In genomic region chr6:27234576-27234975, GRCh38 we compare ENCODE assay signal across 17 cellular contexts. TPM values are rescaled to one million over a fixed set of nuclear protein-coding genes. Genes with fewer than 3 reads are reported as not detected.
A peak's percentile ranks its signal among the peaks of the same experiment; 100 is the strongest.
DNase-seq lines count a peak whose midpoint lies in the region; ATAC-seq, FAIRE-seq and TF ChIP-seq lines count a peak whose summit lies in the region.
"Had no signal": no experiment of that assay in that cellular context is flagged by ENCODE, and none has a peak within 500 bp of the region (broad histone marks: within the 10 kb centered on the region; RNA-seq: fewer than 3 reads in every experiment).

No MANE protein-coding gene starts in this region.

- H3K9me3 Mint-ChIP-seq in Calu3 (ENCODE audit: low read depth, unreplicated experiment), result no peaks in the 10 kb centered on the region
- peaks cover 7% of the 10 kb centered on the region for H3K9me3 Mint-ChIP-seq in activated naive CD8-positive, alpha-beta T cell treated with anti-CD3 and anti-CD28 coated beads, Interleukin-2, amount 10 ng/mL, durations not matched to agents 7 days and 5 days

- H3K4me1 ChIP-seq in HUES64 (ENCODE audit: insufficient read depth, low read length), result peaks cover 6% of the 10 kb centered on the region; the same call in 1 of the 2 replicates
- peaks cover 18% of the 10 kb centered on the region for H3K4me1 ChIP-seq in keratinocyte (ENCODE audit: control insufficient read depth, extremely low read depth, insufficient read depth, low read length)

- no peaks in the 10 kb centered on the region for H3K27me3 Mint-ChIP-seq in Calu3 (ENCODE audit: unreplicated experiment)
- peaks cover 70% of the 10 kb centered on the region for H3K27me3 Mint-ChIP-seq in activated naive CD8-positive, alpha-beta T cell treated with anti-CD3 and anti-CD28 coated beads, Interleukin-2, amount 10 ng/mL, durations not matched to agents 7 days and 5 days

- H3K27ac Mint-ChIP-seq in Calu3 (ENCODE audit: unreplicated experiment), result peak overlapping the region; percentile 49
- H3K27ac Mint-ChIP-seq in activated naive CD8-positive, alpha-beta T cell treated with anti-CD3 and anti-CD28 coated beads, Interleukin-2, amount 10 ng/mL, durations not matched to agents 7 days and 5 days, result no peak overlapping the region

- peak overlapping the region; percentile 85 for H2AFZ ChIP-seq in keratinocyte (ENCODE audit: control insufficient read depth, low read length)

- no peak for ATAC-seq in activated naive CD8-positive, alpha-beta T cell treated with anti-CD3 and anti-CD28 coated beads, Interleukin-2, amount 10 ng/mL, durations not matched to agents 7 days and 5 days (ENCODE audit: low read depth)
- ATAC-seq in HG02763 (IDR thresholded peaks at IDR 0.05; ENCODE audit: unreplicated experiment) (no peak), HG03025 (IDR thresholded peaks at IDR 0.05; ENCODE audit: low FRiP score, unreplicated experiment) (no peak)
- ATAC-seq: left colon had no signal

- no peak for DNase-seq in Calu3
- no peak for DNase-seq in activated naive CD8-positive, alpha-beta T cell treated with anti-CD3 and anti-CD28 coated beads, Interleukin-2, amount 10 ng/mL, durations not matched to agents 7 days and 5 days
- no peak for DNase-seq in keratinocyte (ENCODE audit: low read depth, low spot score)
- no peak for DNase-seq in foreskin fibroblast
- no peak for DNase-seq in SIG-M5 (lab: John Stamatoyannopoulos, UW)
- DNase-seq: head of caudate nucleus, left colon, NCI-H2029 treated with DMSO at 0.1 percent for 48 hours, Right ventricle myocardium superior, T1000, upper lobe of left lung had no signal

- WGBS in HUES64, result 43% methylated on average over 1 of the region's 3 CpGs

- CTCF ChIA-PET in Calu3 (lab: Charles Lee), result no interaction called here

- H3K4me1 Mint-ChIP-seq in Calu3 (ENCODE audit: low read depth, unreplicated experiment), result peaks cover 46% of the 10 kb centered on the region
- peaks cover 26% of the 10 kb centered on the region for H3K4me1 Mint-ChIP-seq in activated naive CD8-positive, alpha-beta T cell treated with anti-CD3 and anti-CD28 coated beads, Interleukin-2, amount 10 ng/mL, durations not matched to agents 7 days and 5 days

- TF ChIP-seq CTCF in Calu3 (IDR thresholded peaks at IDR 0.05; ENCODE audit: unreplicated experiment) (no peak), keratinocyte (optimal IDR thresholded peaks at IDR 0.05 in 1 of 3, IDR thresholded peaks at IDR 0.05 in 1 of 3, conservative IDR thresholded peaks at IDR 0.05 in 1 of 3; ENCODE audit: extremely low read depth in 1 of 3, insufficient read depth in 2 of 3, low read length in 3 of 3) (no peak), foreskin fibroblast (IDR thresholded peaks at IDR 0.05; ENCODE audit: low read depth, low read length) (no peak)

- peak overlapping the region; percentile 53; the same call in 1 of the 2 replicates for H3K9ac ChIP-seq in HUES64 (ENCODE audit: low read depth, low read length)
- no peak overlapping the region for H3K9ac ChIP-seq in keratinocyte (ENCODE audit: control insufficient read depth, extremely low read depth, insufficient read depth, low read length)
- H3K9ac ChIP-seq: BLaER1 treated with 17β-estradiol and CSF1 and Interleukin-3, amounts not matched to agents 10 nM and 100 nM had no signal

- POLR2A ChIA-PET in activated naive CD8-positive, alpha-beta T cell treated with anti-CD3 and anti-CD28 coated beads, Interleukin-2, amount 10 ng/mL, durations not matched to agents 7 days and 5 days (lab: Charles Lee), result no interaction called here

- H3K36me3 Mint-ChIP-seq in Calu3 (ENCODE audit: insufficient read depth, unreplicated experiment), result peaks cover 47% of the 10 kb centered on the region
- H3K36me3 Mint-ChIP-seq in activated naive CD8-positive, alpha-beta T cell treated with anti-CD3 and anti-CD28 coated beads, Interleukin-2, amount 10 ng/mL, durations not matched to agents 7 days and 5 days, result peaks cover 3% of the 10 kb centered on the region

- no peak overlapping the region for H3K27ac ChIP-seq in HUES64 (ENCODE audit: low read depth, low read length)
- H3K27ac ChIP-seq in keratinocyte (ENCODE audit: control insufficient read depth, insufficient read depth, low read length), result no peak overlapping the region
- H3K27ac ChIP-seq: BLaER1 treated with 17β-estradiol and CSF1 and Interleukin-3, amounts not matched to agents 10 nM and 100 nM; upper lobe of left lung had no signal

- H3K4me2 ChIP-seq in keratinocyte (ENCODE audit: control insufficient read depth, extremely low read depth, insufficient read depth, low read depth, low read length), result peak overlapping the region; percentile 69

- H3K4me3 ChIP-seq in HUES64 (ENCODE audit: low read length) (peak overlapping the region; percentile 76), keratinocyte (ENCODE audit: control insufficient read depth in 2 of 3, extremely low read depth in 1 of 3, insufficient read depth in 2 of 3, low read depth in 1 of 3, low read length in 3 of 3) (peak overlapping the region in 2 of 3 experiments; percentile 79 to 86), foreskin fibroblast (ENCODE audit: low read depth in 1 of 2, low read length in 2 of 2) (no peak overlapping the region)
- H3K4me3 ChIP-seq: BLaER1 treated with 17β-estradiol and CSF1 and Interleukin-3, amounts not matched to agents 10 nM and 100 nM; upper lobe of left lung had no signal

- no peaks in the 10 kb centered on the region for H3K9me1 ChIP-seq in keratinocyte (ENCODE audit: control insufficient read depth, extremely low read depth, insufficient read depth, low read length)

- H3K27me3 ChIP-seq in HUES64 (ENCODE audit: insufficient read depth, low read length) (peaks cover 24% of the 10 kb centered on the region), keratinocyte (ENCODE audit: control insufficient read depth, extremely low read depth, insufficient read depth, low read length) (no peaks in the 10 kb centered on the region)

- H3K79me2 ChIP-seq in keratinocyte (ENCODE audit: control insufficient read depth, insufficient read depth, low read length), result no peaks in the 10 kb centered on the region

- BruUV-seq in Calu3 (replicated peaks; lab: Mats Ljungman, UMichigan), result no TSS peak

- H4K20me1 ChIP-seq in keratinocyte (ENCODE audit: control insufficient read depth, extremely low read depth, insufficient read depth, low read length), result no peaks in the 10 kb centered on the region
- H4K20me1 ChIP-seq: BLaER1 treated with 17β-estradiol and CSF1 and Interleukin-3, amounts not matched to agents 10 nM and 100 nM had no signal

- H3K36me3 ChIP-seq in HUES64 (ENCODE audit: insufficient read depth, low read length) (no peaks in the 10 kb centered on the region), keratinocyte (ENCODE audit: control insufficient read depth in 2 of 2, extremely low read depth in 1 of 2, insufficient read depth in 2 of 2, low read length in 2 of 2) (no peaks in the 10 kb centered on the region)
- H3K36me3 ChIP-seq: BLaER1 treated with 17β-estradiol and CSF1 and Interleukin-3, amounts not matched to agents 10 nM and 100 nM; upper lobe of left lung had no signal

- H3K9me3 ChIP-seq in HUES64 (ENCODE audit: insufficient read depth, low read depth, low read length) (no peaks in the 10 kb centered on the region), keratinocyte (ENCODE audit: control insufficient read depth, low read depth, low read length) (no peaks in the 10 kb centered on the region)
- H3K9me3 ChIP-seq: upper lobe of left lung had no signal

- intact Hi-C loops in Calu3 (cut with micrococcal nuclease; ENCODE audit: unreplicated experiment), result no loop called here

- dilution Hi-C loops in keratinocyte (cut with MboI; ENCODE audit: extremely low pct_ligation_motif_present, low sequenced_read_pairs), result no loop called here

- no peak for FAIRE-seq in keratinocyte (lab: Jason Lieb, UNC)
- FAIRE-seq: bronchial epithelial cell had no signal

- H3K4me3 Mint-ChIP-seq in Calu3 (ENCODE audit: low read depth, unreplicated experiment), result peak overlapping the region; percentile 63
- H3K4me3 Mint-ChIP-seq in activated naive CD8-positive, alpha-beta T cell treated with anti-CD3 and anti-CD28 coated beads, Interleukin-2, amount 10 ng/mL, durations not matched to agents 7 days and 5 days, result peak overlapping the region; percentile 53

RNA-seq across cellular contexts. Expression of gene PRSS16, which starts 12.9 kb away (rescaled TPM):
- 29.4 and 31.3 TPM in 2 replicates for total RNA-seq in Calu3 (2022)
- polyA plus RNA-seq in HUES64 (2013, experiment 1 of 2), result 8.0 TPM
- 8.5 TPM for polyA plus RNA-seq in HUES64 (2013, experiment 2 of 2)
- total RNA-seq in activated naive CD8-positive, alpha-beta T cell treated with anti-CD3 and anti-CD28 coated beads, Interleukin-2, amount 10 ng/mL, durations not matched to agents 7 days and 5 days, result 1 to 10 TPM in 1 of 2 experiments, under 1 TPM in 1; 0.86 to 1.4 TPM
- polyA plus RNA-seq in keratinocyte, result 7.5 to 8.9 TPM (median 8.7 TPM) in 3 replicates
- polyA plus RNA-seq in keratinocyte (2011; ENCODE audit: low read depth), result 1.1 TPM
- polyA plus RNA-seq in keratinocyte (2011; cell fraction: cytosol; rRNA removed), result 7.9 and 8.4 TPM in 2 replicates
- polyA plus RNA-seq in keratinocyte (2011; cell fraction: nucleus; rRNA removed), result 9.1 and 9.9 TPM in 2 replicates
- polyA plus RNA-seq in keratinocyte (2012; ENCODE audit: low replicate concordance), result 4.3 and 5.6 TPM in 2 replicates
- polyA minus RNA-seq in keratinocyte, result 4.5 to 9.8 TPM (median 5.2 TPM) in 3 replicates
- polyA minus RNA-seq in keratinocyte (2011; cell fraction: cytosol; rRNA and poly(A)+ RNA removed), result 3.5 TPM
- 2.3 and 2.4 TPM in 2 replicates for polyA minus RNA-seq in keratinocyte (2011; cell fraction: nucleus; rRNA and poly(A)+ RNA removed)
- total RNA-seq: myocyte, Right ventricle myocardium superior had no signal

Comparison
In these comparisons a context has a peak if more than half of its experiments do, and no peak if none do; other contexts are left out.
1. H3K4me3 ChIP-seq: peak in HUES64 (single experiment) and keratinocyte (2 of 3); none in foreskin fibroblast (0 of 2).
2. RNA of gene PRSS16, which starts 12.9 kb away (total RNA-seq): 29.4 to 31.3 TPM in Calu3; 0.86 to 1.4 TPM in activated naive CD8-positive, alpha-beta T cell treated with anti-CD3 and anti-CD28 coated beads, Interleukin-2, amount 10 ng/mL, durations not matched to agents 7 days and 5 days; every median in the first group is over 10 times any median in the second.